1 cellular context compared by ENCODE assay signal in the genomic region with DNA sequence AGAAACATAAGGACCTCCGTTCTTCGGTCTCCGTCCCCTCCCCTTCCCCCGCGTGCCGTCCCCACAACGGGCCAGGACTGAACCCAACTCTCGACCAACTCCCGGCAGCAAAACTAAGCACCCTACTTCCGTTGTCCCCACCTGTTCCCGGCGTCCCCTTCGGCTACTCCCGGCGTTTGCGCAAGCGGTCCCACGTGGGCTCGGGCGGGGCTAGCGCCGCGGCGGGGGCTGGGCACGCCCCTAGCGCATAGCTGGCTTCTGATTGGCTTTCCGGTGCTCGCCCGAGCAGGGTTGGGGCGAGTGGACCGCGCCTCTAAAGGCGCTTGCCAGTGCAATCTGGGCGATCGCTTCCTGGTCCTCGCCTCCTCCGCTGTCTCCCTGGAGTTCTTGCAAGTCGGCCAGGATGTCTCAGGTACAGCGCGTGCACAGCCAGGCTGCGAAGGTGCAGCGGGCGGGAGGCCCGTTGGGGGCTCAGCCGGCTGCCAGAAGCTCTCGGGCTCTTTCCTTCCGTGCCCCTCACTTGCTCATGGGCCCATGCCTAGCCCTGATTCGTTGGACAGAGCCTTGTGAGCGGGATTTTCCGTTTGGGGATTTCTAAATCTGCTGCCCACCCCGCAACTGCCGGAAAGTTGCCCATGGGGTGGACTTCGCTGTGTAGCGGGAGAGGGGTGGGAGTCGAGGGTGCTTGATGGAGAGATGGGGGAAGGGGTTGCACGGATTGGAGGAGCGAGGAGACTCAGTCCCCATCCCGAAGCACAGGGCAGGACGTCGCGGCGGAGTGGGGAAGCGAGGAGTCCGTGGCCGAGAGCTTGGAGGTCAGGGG.
TF ChIP-seq lines count a peak whose summit lies in the region.

Gene C2orf76, minus strand, starts transcription at position 186 of the 823 bp plus-strand sequence. CDS start 26,875 bp downstream, outside the sequence.
Gene DBI, plus strand, starts transcription at position 329 of the 823 bp plus-strand sequence. Its CDS starts 75 bp downstream, at position 404.

TF ChIP-seq in HepG2, 621 proteins besides CTCF, POLR2A, EP300 and RAD21 (continued from another document and continues in another):
- TF ChIP-seq HNF1A (IDR thresholded peaks at IDR 0.05; ENCODE audit: low read depth): no peak; the same call in 1 of the 2 replicates
- peak; percentile 94 for TF ChIP-seq HNF1A (CRISPR knock-in tag; IDR thresholded peaks at IDR 0.05; ENCODE audit: borderline replicate concordance)
- TF ChIP-seq REXO4 (CRISPR knock-in tag; IDR thresholded peaks at IDR 0.05; ENCODE audit: borderline replicate concordance): no peak
- no peak for TF ChIP-seq SETDB1 (CRISPR knock-in tag; IDR thresholded peaks at IDR 0.05; ENCODE audit: borderline replicate concordance)
- TF ChIP-seq PAF1 (CRISPR knock-in tag; IDR thresholded peaks at IDR 0.05): no peak
- no peak for TF ChIP-seq ZNF207 (IDR thresholded peaks at IDR 0.05; ENCODE audit: borderline replicate concordance)
- TF ChIP-seq KLF12 (CRISPR knock-in tag; IDR thresholded peaks at IDR 0.05; ENCODE audit: borderline replicate concordance): peak; percentile 87
- TF ChIP-seq, protein P1, sequence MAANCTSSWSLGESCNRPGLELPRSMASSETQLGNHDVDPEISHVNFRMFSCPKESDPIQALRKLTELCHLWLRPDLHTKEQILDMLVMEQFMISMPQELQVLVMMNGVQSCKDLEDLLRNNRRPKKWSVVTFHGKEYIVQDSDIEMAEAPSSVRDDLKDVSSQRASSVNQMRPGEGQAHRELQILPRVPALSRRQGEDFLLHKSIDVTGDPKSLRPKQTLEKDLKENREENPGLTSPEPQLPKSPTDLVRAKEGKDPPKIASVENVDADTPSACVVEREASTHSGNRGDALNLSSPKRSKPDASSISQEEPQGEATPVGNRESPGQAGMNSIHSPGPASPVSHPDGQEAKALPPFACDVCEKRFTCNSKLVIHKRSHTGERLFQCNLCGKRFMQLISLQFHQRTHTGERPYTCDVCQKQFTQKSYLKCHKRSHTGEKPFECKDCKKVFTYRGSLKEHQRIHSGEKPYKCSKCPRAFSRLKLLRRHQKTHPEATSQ (CRISPR knock-in tag; IDR thresholded peaks at IDR 0.05; ENCODE audit: borderline replicate concordance): peak; percentile 92; the same call in 1 of the 2 replicates
- TF ChIP-seq ZNF124 (CRISPR knock-in tag; IDR thresholded peaks at IDR 0.05): peak; percentile 91
- TF ChIP-seq PTBP1 (IDR thresholded peaks at IDR 0.05; ENCODE audit: low read depth, low read length, poor library complexity, severe bottlenecking): no peak
- no peak for TF ChIP-seq ZNF577 (CRISPR knock-in tag; IDR thresholded peaks at IDR 0.05; ENCODE audit: borderline replicate concordance, low read depth)
- no peak; the same call in 1 of the 2 replicates for TF ChIP-seq ZNF138 (CRISPR knock-in tag; IDR thresholded peaks at IDR 0.05; ENCODE audit: low read depth)
- peak; percentile 83 for TF ChIP-seq ZNF883 (CRISPR knock-in tag; IDR thresholded peaks at IDR 0.05; ENCODE audit: not compliant biosample characterization)
- peak; percentile 94; the same call in 1 of the 2 replicates for TF ChIP-seq TOE1 (CRISPR knock-in tag; IDR thresholded peaks at IDR 0.05)
- peak; percentile 91; the same call in 1 of the 2 replicates for TF ChIP-seq ZNF354B (CRISPR knock-in tag; IDR thresholded peaks at IDR 0.05)
- peak; percentile 69; the same call in 1 of the 2 replicates for TF ChIP-seq JUND (CRISPR knock-in tag; IDR thresholded peaks at IDR 0.05)
- TF ChIP-seq ZNF432 (CRISPR knock-in tag; IDR thresholded peaks at IDR 0.05; ENCODE audit: borderline replicate concordance): 0 out of 2 replicates have a peak, but pooled peaks have one; percentile 41
- TF ChIP-seq, protein P2, sequence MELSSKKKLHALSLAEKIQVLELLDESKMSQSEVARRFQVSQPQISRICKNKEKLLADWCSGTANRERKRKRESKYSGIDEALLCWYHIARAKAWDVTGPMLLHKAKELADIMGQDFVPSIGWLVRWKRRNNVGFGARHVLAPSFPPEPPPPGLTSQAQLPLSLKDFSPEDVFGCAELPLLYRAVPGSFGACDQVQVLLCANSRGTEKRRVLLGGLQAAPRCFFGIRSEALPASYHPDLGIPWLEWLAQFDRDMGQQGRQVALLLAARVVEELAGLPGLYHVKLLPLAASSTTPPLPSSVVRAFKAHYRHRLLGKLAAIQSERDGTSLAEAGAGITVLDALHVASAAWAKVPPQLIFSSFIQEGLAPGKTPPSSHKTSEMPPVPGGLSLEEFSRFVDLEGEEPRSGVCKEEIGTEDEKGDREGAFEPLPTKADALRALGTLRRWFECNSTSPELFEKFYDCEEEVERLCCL (CRISPR knock-in tag; IDR thresholded peaks at IDR 0.05; ENCODE audit: borderline replicate concordance): peak; percentile 89; the same call in 1 of the 2 replicates
- TF ChIP-seq NR1H2 (CRISPR knock-in tag; IDR thresholded peaks at IDR 0.05; ENCODE audit: borderline replicate concordance, low read depth): peak; percentile 32; the same call in 1 of the 2 replicates
- peak; percentile 89; the same call in 1 of the 2 replicates for TF ChIP-seq ZNF224 (CRISPR knock-in tag; IDR thresholded peaks at IDR 0.05)
- TF ChIP-seq, protein P3, sequence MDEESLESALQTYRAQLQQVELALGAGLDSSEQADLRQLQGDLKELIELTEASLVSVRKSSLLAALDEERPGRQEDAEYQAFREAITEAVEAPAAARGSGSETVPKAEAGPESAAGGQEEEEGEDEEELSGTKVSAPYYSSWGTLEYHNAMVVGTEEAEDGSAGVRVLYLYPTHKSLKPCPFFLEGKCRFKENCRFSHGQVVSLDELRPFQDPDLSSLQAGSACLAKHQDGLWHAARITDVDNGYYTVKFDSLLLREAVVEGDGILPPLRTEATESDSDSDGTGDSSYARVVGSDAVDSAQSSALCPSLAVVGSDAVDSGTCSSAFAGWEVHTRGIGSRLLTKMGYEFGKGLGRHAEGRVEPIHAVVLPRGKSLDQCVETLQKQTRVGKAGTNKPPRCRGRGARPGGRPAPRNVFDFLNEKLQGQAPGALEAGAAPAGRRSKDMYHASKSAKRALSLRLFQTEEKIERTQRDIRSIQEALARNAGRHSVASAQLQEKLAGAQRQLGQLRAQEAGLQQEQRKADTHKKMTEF (CRISPR knock-in tag; IDR thresholded peaks at IDR 0.05): peak; percentile 96
- TF ChIP-seq ZNF18 (CRISPR knock-in tag; IDR thresholded peaks at IDR 0.05; ENCODE audit: insufficient replicate concordance): peak; percentile 92
- TF ChIP-seq TGIF2 (CRISPR knock-in tag; IDR thresholded peaks at IDR 0.05): peak; percentile 94; the same call in 1 of the 2 replicates
- TF ChIP-seq ZNF556 (CRISPR knock-in tag; IDR thresholded peaks at IDR 0.05; ENCODE audit: borderline replicate concordance): peak; percentile 55; the same call in 1 of the 2 replicates
- TF ChIP-seq ELF1 (CRISPR knock-in tag; IDR thresholded peaks at IDR 0.05): peak; percentile 97
- peak; percentile 54; the same call in 1 of the 2 replicates for TF ChIP-seq REL (CRISPR knock-in tag; conservative IDR thresholded peaks at IDR 0.05)
- TF ChIP-seq, protein P4, sequence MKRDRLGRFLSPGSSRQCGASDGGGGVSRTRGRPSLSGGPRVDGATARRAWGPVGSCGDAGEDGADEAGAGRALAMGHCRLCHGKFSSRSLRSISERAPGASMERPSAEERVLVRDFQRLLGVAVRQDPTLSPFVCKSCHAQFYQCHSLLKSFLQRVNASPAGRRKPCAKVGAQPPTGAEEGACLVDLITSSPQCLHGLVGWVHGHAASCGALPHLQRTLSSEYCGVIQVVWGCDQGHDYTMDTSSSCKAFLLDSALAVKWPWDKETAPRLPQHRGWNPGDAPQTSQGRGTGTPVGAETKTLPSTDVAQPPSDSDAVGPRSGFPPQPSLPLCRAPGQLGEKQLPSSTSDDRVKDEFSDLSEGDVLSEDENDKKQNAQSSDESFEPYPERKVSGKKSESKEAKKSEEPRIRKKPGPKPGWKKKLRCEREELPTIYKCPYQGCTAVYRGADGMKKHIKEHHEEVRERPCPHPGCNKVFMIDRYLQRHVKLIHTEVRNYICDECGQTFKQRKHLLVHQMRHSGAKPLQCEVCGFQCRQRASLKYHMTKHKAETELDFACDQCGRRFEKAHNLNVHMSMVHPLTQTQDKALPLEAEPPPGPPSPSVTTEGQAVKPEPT (CRISPR knock-in tag; IDR thresholded peaks at IDR 0.05; ENCODE audit: low read depth): 0 out of 2 replicates have a peak, but pooled peaks have one; percentile 60
- no peak for TF ChIP-seq SRSF9 (IDR thresholded peaks at IDR 0.05; ENCODE audit: borderline replicate concordance, insufficient read depth, low read depth, low read length, poor library complexity, severe bottlenecking)
- TF ChIP-seq BRF2 (CRISPR knock-in tag; IDR thresholded peaks at IDR 0.05): peak; percentile 91
- TF ChIP-seq NCOA1 (CRISPR knock-in tag; IDR thresholded peaks at IDR 0.05): peak; percentile 40
- TF ChIP-seq PLRG1 (conservative IDR thresholded peaks at IDR 0.05): no peak
- TF ChIP-seq, protein P5, sequence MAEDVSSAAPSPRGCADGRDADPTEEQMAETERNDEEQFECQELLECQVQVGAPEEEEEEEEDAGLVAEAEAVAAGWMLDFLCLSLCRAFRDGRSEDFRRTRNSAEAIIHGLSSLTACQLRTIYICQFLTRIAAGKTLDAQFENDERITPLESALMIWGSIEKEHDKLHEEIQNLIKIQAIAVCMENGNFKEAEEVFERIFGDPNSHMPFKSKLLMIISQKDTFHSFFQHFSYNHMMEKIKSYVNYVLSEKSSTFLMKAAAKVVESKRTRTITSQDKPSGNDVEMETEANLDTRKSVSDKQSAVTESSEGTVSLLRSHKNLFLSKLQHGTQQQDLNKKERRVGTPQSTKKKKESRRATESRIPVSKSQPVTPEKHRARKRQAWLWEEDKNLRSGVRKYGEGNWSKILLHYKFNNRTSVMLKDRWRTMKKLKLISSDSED (CRISPR knock-in tag; IDR thresholded peaks at IDR 0.05): no peak; the same call in 1 of the 2 replicates
- peak; percentile 87; the same call in 1 of the 2 replicates for TF ChIP-seq ZNF552 (CRISPR knock-in tag; IDR thresholded peaks at IDR 0.05; ENCODE audit: borderline replicate concordance)
- TF ChIP-seq SMYD3 (CRISPR knock-in tag; IDR thresholded peaks at IDR 0.05): peak; percentile 95
- TF ChIP-seq MXD4 (CRISPR knock-in tag; IDR thresholded peaks at IDR 0.05): peak; percentile 90; the same call in 1 of the 2 replicates
- no peak for TF ChIP-seq ZMYM2 (CRISPR knock-in tag; IDR thresholded peaks at IDR 0.05)
- TF ChIP-seq ZNF30 (CRISPR knock-in tag; IDR thresholded peaks at IDR 0.05): no peak
- peak; percentile 90 for TF ChIP-seq ZNF616 (CRISPR knock-in tag; IDR thresholded peaks at IDR 0.05; ENCODE audit: low read depth)
- peak; percentile 98 for TF ChIP-seq ZSCAN9 (CRISPR knock-in tag; IDR thresholded peaks at IDR 0.05; ENCODE audit: borderline replicate concordance)
- TF ChIP-seq CAMTA2 (CRISPR knock-in tag; IDR thresholded peaks at IDR 0.05; ENCODE audit: borderline replicate concordance): no peak
- peak; percentile 80 for TF ChIP-seq HDAC2 (CRISPR knock-in tag; IDR thresholded peaks at IDR 0.05)
- peak; percentile 36; the same call in 1 of the 2 replicates for TF ChIP-seq ZFP90 (CRISPR knock-in tag; IDR thresholded peaks at IDR 0.05; ENCODE audit: borderline replicate concordance)
- no peak for TF ChIP-seq NR3C1 (CRISPR knock-in tag; IDR thresholded peaks at IDR 0.05)
